In the genomic region with DNA sequence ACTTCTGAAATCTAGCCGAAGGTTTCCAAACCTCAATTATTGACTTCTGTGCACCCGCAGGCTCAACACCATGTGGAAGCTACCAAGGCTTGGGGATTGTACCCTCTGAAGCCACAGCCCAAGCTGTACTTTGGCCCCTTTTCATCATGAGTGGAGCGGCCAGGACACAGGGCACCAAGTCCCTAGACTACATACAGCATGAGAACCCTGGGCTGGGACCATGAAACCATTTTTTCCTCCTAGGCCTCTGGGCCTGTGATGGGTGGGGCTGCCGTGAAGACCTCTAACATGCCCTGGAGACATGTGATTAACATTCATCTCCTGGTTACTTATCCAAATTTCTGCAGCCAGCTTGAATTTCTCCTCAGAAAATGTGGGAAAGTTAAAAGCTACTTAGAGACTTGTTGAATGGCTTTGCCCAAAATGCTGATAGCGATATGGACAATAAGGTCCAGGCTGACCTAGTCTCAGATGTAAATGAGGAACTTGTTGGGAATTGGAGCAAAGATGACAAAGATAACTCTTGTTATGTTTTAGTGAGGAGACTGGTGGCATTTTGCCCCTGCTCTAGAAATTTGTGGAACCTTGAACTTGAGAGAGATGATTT, we compare ENCODE assay signal across 19 cellular contexts. TPM values are rescaled to one million over a fixed set of nuclear protein-coding genes. Genes with fewer than 3 reads are reported as not detected.
DNase-seq lines count a peak whose midpoint lies in the region; ATAC-seq, FAIRE-seq and TF ChIP-seq lines count a peak whose summit lies in the region.
"Had no signal": no experiment of that assay in that cellular context is flagged by ENCODE, and none has a peak within 500 bp of the region (broad histone marks: within the 10 kb centered on the region; RNA-seq: fewer than 3 reads in every experiment).

No MANE protein-coding gene starts in this region.

- H4K20me1 ChIP-seq in mammary epithelial cell (ENCODE audit: insufficient read depth, low read length) = no peaks in the 10 kb centered on the region
- H4K20me1 ChIP-seq in K562 (replicated peaks; ENCODE audit: control insufficient read depth, insufficient read depth, low read length) = no peaks in the 10 kb centered on the region

- ATAC-seq in K562 = no peak
- ATAC-seq in WTC11 = no peak
- ATAC-seq in HG02973 (IDR thresholded peaks at IDR 0.05; ENCODE audit: unreplicated experiment) = no peak
- ATAC-seq: CD8-positive, alpha-beta T cell had no signal

- POLR2A ChIA-PET in MCF 10A (lab: Yijun Ruan, JAX) (interaction anchor here (0.6 kb wide), 1 partner anchor 11 kb away, joined by 3 read pairs; no protein-coding TSS in a partner anchor), K562 (lab: Yijun Ruan, JAX) (no interaction called here), WTC11 (lab: Charles Lee) (no interaction called here)

- in situ Hi-C loops in mammary epithelial cell (cut with MboI; ENCODE audit: low sequenced_read_pairs in 2 of 2) (no loop called here), K562 (cut with MboI) (no loop called here)

- H3K36me3 ChIP-seq in mammary epithelial cell (ENCODE audit: insufficient read depth, low read length) (no peaks in the 10 kb centered on the region), K562 (ENCODE audit: control insufficient read depth, insufficient read depth, low read length) (no peaks in the 10 kb centered on the region)

- no peak for TF ChIP-seq RAD21 in K562 (CRISPR knock-in tag; conservative IDR thresholded peaks at IDR 0.05 in 1 of 2, IDR thresholded peaks at IDR 0.05 in 1 of 2)

- TF ChIP-seq POLR2A in NB4 (IDR thresholded peaks at IDR 0.05; ENCODE audit: extremely low read depth, insufficient read length) (no peak), K562 (conservative IDR thresholded peaks at IDR 0.05) (no peak)

- no peak for TF ChIP-seq CTCF in MCF 10A (IDR thresholded peaks at IDR 0.05; ENCODE audit: unreplicated experiment)
- no peak for TF ChIP-seq CTCF in mammary epithelial cell (conservative IDR thresholded peaks at IDR 0.05 in 1 of 2, IDR thresholded peaks at IDR 0.05 in 1 of 2; ENCODE audit: extremely low read depth in 1 of 2, insufficient read depth in 1 of 2, low read depth in 1 of 2, low read length in 2 of 2)
- no peak for TF ChIP-seq CTCF in NB4 (IDR thresholded peaks at IDR 0.05; ENCODE audit: low read depth, low read length)
- no peak for TF ChIP-seq CTCF in K562 (IDR thresholded peaks at IDR 0.05 in 2 of 3, conservative IDR thresholded peaks at IDR 0.05 in 1 of 3; ENCODE audit: insufficient read depth in 2 of 3, low read depth in 1 of 3, low read length in 3 of 3)
- TF ChIP-seq CTCF in WTC11 (IDR thresholded peaks at IDR 0.05) = no peak

- H3K9me3 Mint-ChIP-seq in MCF 10A (ENCODE audit: unreplicated experiment) (peaks cover 10% of the 10 kb centered on the region), WTC11 (peaks cover 63% of the 10 kb centered on the region)

- H3K36me3 Mint-ChIP-seq in MCF 10A (ENCODE audit: insufficient read depth, unreplicated experiment) (peaks cover 5% of the 10 kb centered on the region), WTC11 (peaks cover 60% of the 10 kb centered on the region)

- H3K4me3 Mint-ChIP-seq in MCF 10A (ENCODE audit: unreplicated experiment) (no peak overlapping the region), WTC11 (no peak overlapping the region)
- H3K4me3 Mint-ChIP-seq: CD14-positive monocyte; CD8-positive, alpha-beta T cell; HFFc6 had no signal

- no peak overlapping the region for H3K27ac Mint-ChIP-seq in MCF 10A (ENCODE audit: low read depth, unreplicated experiment)
- H3K27ac Mint-ChIP-seq in WTC11 = no peak overlapping the region
- H3K27ac Mint-ChIP-seq: CD8-positive, alpha-beta T cell; HFFc6 had no signal

- no peak for TF ChIP-seq EP300 in K562 (IDR thresholded peaks at IDR 0.05; ENCODE audit: low read length)

- H3K9ac ChIP-seq in mammary epithelial cell (ENCODE audit: insufficient read depth, low read length) (no peak overlapping the region), K562 (ENCODE audit: insufficient read depth in 1 of 2, low read depth in 2 of 2, low read length in 2 of 2) (no peak overlapping the region)

- FAIRE-seq in K562 (lab: Jason Lieb, UNC) = no peak
- FAIRE-seq: A204.1, D721Med, H1 had no signal

- BruUV-seq in MCF 10A (replicated peaks; lab: Mats Ljungman, UMichigan) (no TSS peak), mammary epithelial cell (replicated peaks; lab: Mats Ljungman, UMichigan) (no TSS peak), K562 (replicated peaks; lab: Mats Ljungman, UMichigan) (no TSS peak)

- H3K4me1 ChIP-seq in mammary epithelial cell (ENCODE audit: insufficient read depth, low read length) (no peaks in the 10 kb centered on the region), K562 (replicated peaks in 1 of 2; ENCODE audit: control insufficient read depth in 2 of 2, insufficient read depth in 2 of 2, low read length in 2 of 2) (no peaks in the 10 kb centered on the region)
- H3K4me1 ChIP-seq: HAP-1 had no signal

- peak; percentile 3 for DNase-seq in MCF 10A (ENCODE audit: unreplicated experiment)
- DNase-seq in mammary epithelial cell = no peak
- DNase-seq in EL = peak; percentile 8
- DNase-seq in NB4 (ENCODE audit: low read depth) = peak; percentile 15
- DNase-seq in K562 (ENCODE audit: extremely low read depth in 1 of 4, low spot score in 3 of 4) = peak in 1 of 4 experiments; percentile 19
- DNase-seq in WTC11 (ENCODE audit: low spot score) = no peak
- DNase-seq: CD8-positive, alpha-beta T cell; COR-L47; DMS79; GF-D8; HFFc6; IMR-90; KG1 had no signal

- dilution Hi-C loops in mammary epithelial cell (cut with HindIII; ENCODE audit: low sequenced_read_pairs) = no loop called here

- H3K4me2 ChIP-seq in mammary epithelial cell (ENCODE audit: insufficient read depth, low read depth, low read length) = no peak overlapping the region
- H3K4me2 ChIP-seq in K562 (ENCODE audit: insufficient read depth, low read length) = no peak overlapping the region

- H3K4me1 Mint-ChIP-seq in MCF 10A (ENCODE audit: insufficient read depth, unreplicated experiment) = no peaks in the 10 kb centered on the region
- no peaks in the 10 kb centered on the region for H3K4me1 Mint-ChIP-seq in WTC11
- H3K4me1 Mint-ChIP-seq: CD14-positive monocyte had no signal

- H3K9me1 ChIP-seq in K562 (ENCODE audit: control insufficient read depth, insufficient read depth, low read length) = no peaks in the 10 kb centered on the region

- H3K27me3 Mint-ChIP-seq in MCF 10A (ENCODE audit: insufficient read depth, unreplicated experiment) (no peaks in the 10 kb centered on the region), WTC11 (ENCODE audit: low read depth) (peaks cover 12% of the 10 kb centered on the region)

- H2AFZ ChIP-seq in mammary epithelial cell (ENCODE audit: low read depth, low read length) = no peak overlapping the region
- no peak overlapping the region for H2AFZ ChIP-seq in K562 (ENCODE audit: low read depth, low read length)

- H3K79me2 ChIP-seq in mammary epithelial cell (ENCODE audit: insufficient read depth, low read length) (no peaks in the 10 kb centered on the region), K562 (ENCODE audit: control insufficient read depth, insufficient read depth, low read length) (no peaks in the 10 kb centered on the region)

- CTCF ChIA-PET in MCF 10A (lab: Yijun Ruan, JAX) (no interaction called here), mammary epithelial cell (lab: Charles Lee; ENCODE audit: low non-redundant PET) (no interaction called here), K562 (lab: Yijun Ruan, JAX; ENCODE audit: low intra/inter-chr PET ratio) (no interaction called here), WTC11 (lab: Charles Lee) (no interaction called here)

- peaks cover 10% of the 10 kb centered on the region for H3K9me3 ChIP-seq in mammary epithelial cell (replicated peaks; ENCODE audit: insufficient read depth, low read length)
- peaks cover 7% of the 10 kb centered on the region for H3K9me3 ChIP-seq in K562 (replicated peaks; ENCODE audit: control insufficient read depth, insufficient read depth, low read depth, low read length)

- intact Hi-C loops in MCF 10A (cut with micrococcal nuclease) (no loop called here), mammary epithelial cell (cut with micrococcal nuclease) (no loop called here), K562 (cut with micrococcal nuclease) (no loop called here)

- WGBS in mammary epithelial cell (ENCODE audit: low coverage, missing lambda C conversion rate) = 80% methylated on average over 5 of the region's 5 CpGs
- 34% methylated on average over 5 of the region's 5 CpGs for WGBS in K562 (ENCODE audit: insufficient coverage, low coverage, missing lambda C conversion rate)

- H3K27ac ChIP-seq in mammary epithelial cell (ENCODE audit: insufficient read depth, low read depth, low read length) = no peak overlapping the region
- no peak overlapping the region for H3K27ac ChIP-seq in K562 (ENCODE audit: extremely low read depth, low read depth, low read length)

- no peaks in the 10 kb centered on the region for H3K27me3 ChIP-seq in mammary epithelial cell (ENCODE audit: insufficient read depth, low read length)
- no peaks in the 10 kb centered on the region for H3K27me3 ChIP-seq in K562 (ENCODE audit: control insufficient read depth in 2 of 2, insufficient read depth in 2 of 2, low read length in 2 of 2)

- no peak overlapping the region for H3K4me3 ChIP-seq in mammary epithelial cell (replicated peaks in 1 of 3; ENCODE audit: insufficient read depth in 1 of 3, low read depth in 2 of 3, low read length in 3 of 3)
- H3K4me3 ChIP-seq in NB4 (ENCODE audit: low read depth, low read length) = no peak overlapping the region
- H3K4me3 ChIP-seq in K562 = no peak overlapping the region
- H3K4me3 ChIP-seq: HAP-1 had no signal

RNA-seq across cellular contexts. Expression of a gene that starts 34.1 kb away (rescaled TPM):
- 23.6 and 25.1 TPM in 2 replicates for total RNA-seq in MCF 10A (2022)
- total RNA-seq in mammary epithelial cell = 10 to 100 TPM; 22.4 to 38.2 TPM
- 4.6 TPM for polyA plus RNA-seq in mammary epithelial cell
- 25.1 TPM for polyA minus RNA-seq in mammary epithelial cell
- total RNA-seq in K562 (2011; cell fraction: chromatin; rRNA removed; ENCODE audit: low replicate concordance) = 0.05 and 0.55 TPM in 2 replicates
- total RNA-seq in K562 (2011; cell fraction: nucleolus; rRNA removed) = 0.13 and 0.83 TPM in 2 replicates
- total RNA-seq in K562 (2011; cell fraction: nucleoplasm; rRNA removed) = 0.37 and 1.5 TPM in 2 replicates
- under 0.01 and 0.08 TPM in 2 replicates for total RNA-seq in K562 (2014; rRNA removed)
- 0.11 TPM in 1 of 2 replicates, not detected in the other for total RNA-seq in K562 (2014; rRNA removed; fragmentation: Illumina TruSeq; extraction: Trizol)
- total RNA-seq in K562 (2015; rRNA removed; fragmentation: Illumina TruSeq; extraction: Trizol) = 0.18 TPM in 1 of 2 replicates, not detected in the other
- total RNA-seq in K562 (2021) = 0.09 and 0.27 TPM in 2 replicates
- 0.04 and 0.08 TPM in 2 replicates for polyA plus RNA-seq in K562 (2011; rRNA removed)
- polyA plus RNA-seq in K562 (2011; cell fraction: cytosol; rRNA removed) = under 0.01 TPM in 1 of 2 replicates, not detected in the other
- polyA plus RNA-seq in K562 (2011; cell fraction: nucleus; rRNA removed) = 0.10 TPM in 1 of 2 replicates, not detected in the other
- 0.01 and 0.03 TPM in 2 replicates for polyA plus RNA-seq in K562 (2012)
- 0.08 TPM in 1 of 2 replicates, not detected in the other for polyA plus RNA-seq in K562 (2014; fragmentation: Illumina TruSeq; extraction: Trizol)
- polyA plus RNA-seq in K562 (2014; fragmentation: Nextera tagmentation; extraction: Ambion mirVana) = under 1 TPM; under 0.01 to 0.01 TPM
- polyA plus RNA-seq in K562 (2014; rRNA removed) = not detected in 2 replicates
- 0.11 and 0.63 TPM in 2 replicates for polyA minus RNA-seq in K562 (2011; rRNA and poly(A)+ RNA removed)
- polyA minus RNA-seq in K562 (2011; cell fraction: cytosol; rRNA and poly(A)+ RNA removed) = 1.7 and 8.5 TPM in 2 replicates
- polyA minus RNA-seq in K562 (2011; cell fraction: nucleus; rRNA and poly(A)+ RNA removed) = under 0.01 and 1.00 TPM in 2 replicates
- total RNA-seq in WTC11 (2021) = 4.8 to 6.5 TPM (median 5.7 TPM) in 3 replicates

Comparison
In these comparisons a context has a peak if more than half of its experiments do, and no peak if none do; other contexts are left out.
1. DNase-seq: peak in MCF 10A (single experiment), EL (single experiment) and NB4 (single experiment); none in mammary epithelial cell (single experiment) and WTC11 (single experiment).